Comparison of ENCODE assay signal across 8 cellular contexts in the genomic region with DNA sequence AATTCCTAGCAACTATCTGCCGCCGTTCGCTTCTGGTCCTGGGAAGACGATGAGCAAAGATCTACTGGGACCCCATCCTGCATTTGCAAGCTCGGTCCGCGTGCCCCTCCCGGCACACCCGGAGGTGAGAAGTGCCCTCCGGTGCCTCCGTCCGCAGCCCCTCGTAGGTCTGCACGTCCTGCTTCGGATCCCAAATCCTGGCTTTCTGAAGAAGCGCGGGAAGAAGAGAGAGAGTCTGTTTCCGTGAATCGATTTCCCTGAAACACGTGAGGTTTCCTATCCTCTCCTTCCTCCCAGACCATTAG. TPM values are rescaled to one million over a fixed set of nuclear protein-coding genes. Genes with fewer than 3 reads are reported as not detected.
DNase-seq lines count a peak whose midpoint lies in the region; ATAC-seq lines count a peak whose summit lies in the region.

No MANE protein-coding gene starts in this region.

- no peak for DNase-seq in H7
- no peak for DNase-seq in activated CD4-positive, alpha-beta memory T cell treated with anti-CD3 and anti-CD28 coated beads for 36 hours
- DNase-seq in right cardiac atrium: peak in 1 of 3 donors; percentile 60
- no peak for DNase-seq in occipital lobe (lab: John Stamatoyannopoulos, UW)
- DNase-seq in dedifferentiated amniotic fluid mesenchymal stem cell (ENCODE audit: extremely low spot score): no peak
- DNase-seq in stimulated activated CD4-positive, alpha-beta T cell treated with anti-CD3 and anti-CD28 coated beads, Interleukin-2, amount 100 ng/mL, for 48 hours: no peak

- H3K27me3 ChIP-seq in H7 (ENCODE audit: control insufficient read depth, insufficient read depth, low read length): peaks cover 79% of the 10 kb centered on the region
- no peaks in the 10 kb centered on the region for H3K27me3 ChIP-seq in right cardiac atrium (ENCODE audit: control insufficient read depth, insufficient read depth)
- H3K27me3 ChIP-seq in skeletal muscle tissue (ENCODE audit: control insufficient read depth in 3 of 3, insufficient read depth in 3 of 3, low read length in 3 of 3): peaks cover 9 to 16% (median 9%) of the 10 kb centered on the region in 3 donors

- WGBS in right cardiac atrium: 3% methylated on average over 20 of the region's 20 CpGs

- H3K27ac ChIP-seq in right cardiac atrium (ENCODE audit: low read length) (no peak overlapping the region), skeletal muscle tissue (ENCODE audit: low read depth, low read length) (no peak overlapping the region)

- H3K4me1 ChIP-seq in right cardiac atrium (ENCODE audit: control insufficient read depth, insufficient read depth, low read length) (no peaks in the 10 kb centered on the region), skeletal muscle tissue (ENCODE audit: control insufficient read depth in 3 of 3, insufficient read depth in 3 of 3, low read length in 3 of 3) (peaks cover 16 to 25% (median 17%) of the 10 kb centered on the region in 3 donors)

- H3K9me3 Mint-ChIP-seq in activated CD4-positive, alpha-beta memory T cell treated with anti-CD3 and anti-CD28 coated beads for 36 hours: no peaks in the 10 kb centered on the region

- no peak overlapping the region for H3K27ac Mint-ChIP-seq in activated CD4-positive, alpha-beta memory T cell treated with anti-CD3 and anti-CD28 coated beads for 36 hours

- intact Hi-C loops in activated CD4-positive, alpha-beta memory T cell treated with anti-CD3 and anti-CD28 coated beads for 36 hours (cut with micrococcal nuclease): loop anchor here (1.0 to 5.0 kb wide), 4 partner anchors 613 to 926 kb away; a partner anchor contains a TSS
- intact Hi-C loops in right cardiac atrium (cut with DNase I): loop anchor here (2.0 to 10.0 kb wide), 9 partner anchors 291 to 849 kb away; no protein-coding TSS in a partner anchor

- H3K27me3 Mint-ChIP-seq in activated CD4-positive, alpha-beta memory T cell treated with anti-CD3 and anti-CD28 coated beads for 36 hours: peaks cover 47% of the 10 kb centered on the region

- peak overlapping the region; percentile 66 to 75 (median 74) for H3K9ac ChIP-seq in skeletal muscle tissue (ENCODE audit: low read depth in 1 of 3, low read length in 3 of 3)

- H3K36me3 ChIP-seq in H7 (replicated peaks; ENCODE audit: control insufficient read depth, insufficient read depth, low read length) (no peaks in the 10 kb centered on the region), skeletal muscle tissue (ENCODE audit: control insufficient read depth in 3 of 3, insufficient read depth in 3 of 3, low read length in 3 of 3) (no peaks in the 10 kb centered on the region)

- no peaks in the 10 kb centered on the region for H3K36me3 Mint-ChIP-seq in activated CD4-positive, alpha-beta memory T cell treated with anti-CD3 and anti-CD28 coated beads for 36 hours

- POLR2A ChIA-PET in activated CD4-positive, alpha-beta memory T cell treated with anti-CD3 and anti-CD28 coated beads for 36 hours (lab: Charles Lee): no interaction called here

- H3K9me3 ChIP-seq in right cardiac atrium (ENCODE audit: control insufficient read depth, low read length) (no peaks in the 10 kb centered on the region), skeletal muscle tissue (ENCODE audit: control insufficient read depth in 3 of 3, low read length in 3 of 3) (no peaks in the 10 kb centered on the region)

- H3K4me3 ChIP-seq in H7 (ENCODE audit: insufficient read depth, low read depth, low read length): peak overlapping the region; percentile 3; the same call in 1 of the 2 replicates
- H3K4me3 ChIP-seq in right cardiac atrium (ENCODE audit: low read length): peak overlapping the region; percentile 93
- peak overlapping the region; percentile 69 to 82 (median 74) for H3K4me3 ChIP-seq in skeletal muscle tissue (ENCODE audit: low read length in 3 of 3)

- ATAC-seq in right cardiac atrium (no peak), HG03342 (IDR thresholded peaks at IDR 0.05; ENCODE audit: unreplicated experiment) (no peak)

- CTCF ChIA-PET in activated CD4-positive, alpha-beta memory T cell treated with anti-CD3 and anti-CD28 coated beads for 36 hours (lab: Charles Lee): interaction anchor here (1.1 kb wide), 1 partner anchor 13 kb away, joined by 3 read pairs; no protein-coding TSS in a partner anchor

- peaks cover 22% of the 10 kb centered on the region for H3K4me1 Mint-ChIP-seq in activated CD4-positive, alpha-beta memory T cell treated with anti-CD3 and anti-CD28 coated beads for 36 hours (ENCODE audit: low read depth)

- H3K4me3 Mint-ChIP-seq in activated CD4-positive, alpha-beta memory T cell treated with anti-CD3 and anti-CD28 coated beads for 36 hours: peak overlapping the region; percentile 83

RNA-seq across cellular contexts. Expression of a gene that starts 5.0 kb away (rescaled TPM):
- total RNA-seq in H7 (2014; rRNA removed; shearing (Covaris generic)): 0.44 TPM in 1 of 2 replicates, not detected in the other
- not detected for total RNA-seq in activated CD4-positive, alpha-beta memory T cell treated with anti-CD3 and anti-CD28 coated beads for 36 hours
- total RNA-seq in right cardiac atrium (10 to 100 TPM in 1 of 4 donors, 1 to 10 TPM in 3; 5.7 to 26.5 (median 8.7) TPM), skeletal muscle tissue (10.4 TPM), occipital lobe (4.4 TPM)
- polyA plus RNA-seq in right cardiac atrium: 9.6 TPM

Comparison
In these comparisons a context has a peak if more than half of its experiments do, and no peak if none do; other contexts are left out.
1. H3K4me3 ChIP-seq: peak in every context shown above with its lines; median percentile 93 in right cardiac atrium; 74 in skeletal muscle tissue; 3 in H7.